ENCODE assay signal across 27 cellular contexts in the genomic region with DNA sequence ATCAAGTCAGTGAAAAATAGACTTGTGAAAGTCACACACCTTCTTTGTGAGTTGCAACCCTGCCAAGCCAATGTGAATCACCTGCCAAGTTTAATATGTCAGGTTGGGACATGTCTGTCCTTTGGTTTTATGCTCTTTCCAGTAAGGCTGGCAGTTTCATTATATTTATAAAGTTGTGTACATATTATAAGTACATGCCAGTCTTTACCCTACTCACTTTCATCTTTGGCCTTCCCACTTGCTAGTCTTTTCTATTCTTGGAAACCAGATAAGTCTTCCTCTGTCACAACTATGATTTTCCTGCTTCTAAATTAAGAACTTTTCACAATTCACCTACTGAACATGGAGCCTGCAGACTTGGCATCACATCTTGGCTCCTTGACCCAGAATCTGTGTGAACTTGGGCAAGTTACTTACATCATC.
A peak's percentile ranks its signal among the peaks of the same experiment; 100 is the strongest.
DNase-seq lines count a peak whose midpoint lies in the region; ATAC-seq, FAIRE-seq and TF ChIP-seq lines count a peak whose summit lies in the region.
"Had no signal": no experiment of that assay in that cellular context is flagged by ENCODE, and none has a peak within 500 bp of the region (broad histone marks: within the 10 kb centered on the region; RNA-seq: fewer than 3 reads in every experiment).

No MANE protein-coding gene starts in this region.

- H3K4me1 ChIP-seq in pancreas: peaks cover 0 to 9% (median 6%) of the 10 kb centered on the region in 3 donors
- H3K4me1 ChIP-seq: colonic mucosa, Peyer's patch had no signal

- POLR2A ChIA-PET in RWPE1 (lab: Yijun Ruan, JAX; ENCODE audit: low non-redundant PET): no interaction called here

- intact Hi-C loops in pancreas (cut with DNase I): no loop called here

- H3K9me3 ChIP-seq in pancreas: no peaks in the 10 kb centered on the region
- H3K9me3 ChIP-seq: colonic mucosa, mucosa of descending colon, Peyer's patch, suprapubic skin had no signal

- H3K4me3 ChIP-seq in pancreas: no peak overlapping the region
- H3K4me3 ChIP-seq: colonic mucosa, mucosa of descending colon, Peyer's patch, skin epidermis, suprapubic skin had no signal

- H3K27me3 ChIP-seq in pancreas: no peaks in the 10 kb centered on the region
- H3K27me3 ChIP-seq: colonic mucosa, Peyer's patch, suprapubic skin had no signal

- CTCF ChIA-PET in RWPE1 (lab: Yijun Ruan, JAX): no interaction called here

- H3K36me3 ChIP-seq in pancreas: no peaks in the 10 kb centered on the region
- H3K36me3 ChIP-seq: colonic mucosa, Peyer's patch, suprapubic skin had no signal

- ATAC-seq in esophagus mucosa (peak; percentile 93), pancreas (peak; percentile 64 to 82 (median 73)), GM21576 (IDR thresholded peaks at IDR 0.05; ENCODE audit: unreplicated experiment) (no peak)
- ATAC-seq: CD8-positive, alpha-beta T cell; mucosa of descending colon; natural killer cell treated with Interleukin-12 subunit alpha and Interleukin-12 subunit beta and Interleukin-15 and Interleukin-18, amount 100 ng/mL, for 72 hours; stimulated activated naive B cell treated with anti-CD40 and anti-IgM and Interleukin-4, amounts not matched to agents 10 μg/mL and 1 μg/mL and 100 μg/mL, for 72 hours had no signal

- H3K27ac ChIP-seq in RWPE1: no peak overlapping the region
- no peak overlapping the region for H3K27ac ChIP-seq in pancreas
- no peak overlapping the region for H3K27ac ChIP-seq in substantia nigra (ENCODE audit: low read depth, low read length, poor library complexity, severe bottlenecking)
- H3K27ac ChIP-seq: colonic mucosa, Peyer's patch, suprapubic skin had no signal

- no peak for FAIRE-seq in pancreas (lab: Jason Lieb, UNC)
- FAIRE-seq: H54, urothelium cell line had no signal

- DNase-seq in NCI-H1105 (lab: John Stamatoyannopoulos, UW) (peak; percentile 36), RWPE1 (ENCODE audit: low spot score) (peak; percentile 28), pancreas (no peak), NCI-H2029 treated with DMSO at 0.1 percent for 48 hours (lab: John Stamatoyannopoulos, UW) (no peak), substantia nigra (lab: John Stamatoyannopoulos, UW) (no peak)
- DNase-seq: activated CD4-positive, alpha-beta T cell treated with anti-CD3 and anti-CD28 coated beads, Interleukin-2, amount 10 ng/mL, durations not matched to agents 24 days and 14 days; activated effector memory CD4-positive, alpha-beta T cell treated with anti-CD3 and anti-CD28 coated beads, Interleukin-2, amount 50 U/mL, for 16 hours; activated T-cell treated with anti-CD3 and anti-CD28 coated beads, Interleukin-2, amount 50 U/mL, for 1 hour; CD8-positive, alpha-beta T cell; colonic mucosa; effector memory CD4-positive, alpha-beta T cell; erythroblast; mucosa of descending colon; NCI-H1092 treated with DMSO at 0.1 percent for 48 hours; NCI-H187 treated with DMSO at 0.1 percent for 48 hours; NCI-H69; occipital lobe; Peyer's patch; stimulated activated naive B cell treated with anti-CD40 and anti-IgM and Interleukin-4, amounts not matched to agents 10 μg/mL and 1 μg/mL and 100 μg/mL, for 72 hours; T1000 had no signal

- no peak for TF ChIP-seq CTCF in RWPE1 (conservative IDR thresholded peaks at IDR 0.05; ENCODE audit: low read depth)
- TF ChIP-seq CTCF in pancreas (IDR thresholded peaks at IDR 0.05): no peak

Comparison
In these comparisons a context has a peak if more than half of its experiments do, and no peak if none do; other contexts are left out.
1. DNase-seq: peak in NCI-H1105 (single experiment) and RWPE1 (single experiment); none in pancreas (0 of 6), NCI-H2029 treated with DMSO at 0.1 percent for 48 hours (single experiment) and substantia nigra (0 of 49).